25 cellular contexts compared by ENCODE assay signal in genomic region chr20:14992961-14993360, GRCh38.
DNase-seq lines count a peak whose midpoint lies in the region; ATAC-seq, FAIRE-seq and TF ChIP-seq lines count a peak whose summit lies in the region.
"Had no signal": no experiment of that assay in that cellular context is flagged by ENCODE, and none has a peak within 500 bp of the region (broad histone marks: within the 10 kb centered on the region; RNA-seq: fewer than 3 reads in every experiment).

No MANE protein-coding gene starts in this region.

- TF ChIP-seq CTCF in heart left ventricle (IDR thresholded peaks at IDR 0.05) = no peak

- no peaks in the 10 kb centered on the region for H3K27me3 ChIP-seq in heart left ventricle
- H3K27me3 ChIP-seq: body of pancreas, ovary, sigmoid colon, upper lobe of right lung had no signal

- WGBS in heart left ventricle, 4 donors = 52 to 69% (median 57%) methylated on average over 2 of the region's 2 CpGs

- DNase-seq in NCI-H2196 (lab: John Stamatoyannopoulos, UW; ENCODE audit: unreplicated experiment) (peak; percentile 41), NCI-H2196 treated with DMSO at 0.1 percent for 48 hours (lab: John Stamatoyannopoulos, UW; ENCODE audit: unreplicated experiment) (no peak), NCI-H69 (lab: John Stamatoyannopoulos, UW) (peak; percentile 96), skeletal muscle cell (ENCODE audit: low read depth) (peak; percentile 27), iPS-NIHi11 (ENCODE audit: low spot score) (no peak), heart left ventricle (no peak)
- DNase-seq: ACHN; activated CD4-positive, alpha-beta T cell treated with anti-CD3 and anti-CD28 coated beads, Interleukin-2, amount 50 U/mL, for 4 hours; activated T-cell treated with anti-CD3 and anti-CD28 coated beads, Interleukin-2, amount 50 U/mL, for 24 hours; body of pancreas; islet precursor cell; naive thymus-derived CD4-positive, alpha-beta T cell; NCI-H1092; NCI-H345; ovary; Right ventricle myocardium superior; sigmoid colon; stimulated activated CD4-positive, alpha-beta T cell treated with anti-CD3 and anti-CD28 coated beads, Interleukin-1b, Interleukin-23, amount 100 ng/mL, for 48 hours; stimulated activated naive CD8-positive, alpha-beta T cell treated with anti-CD3 and anti-CD28 coated beads, Interleukin-15, Interleukin-2, amounts not matched to agents 100 U/mL and 50 U/mL, for 24 hours; upper lobe of right lung had no signal

- no peak overlapping the region for H3K4me3 ChIP-seq in skeletal muscle cell (ENCODE audit: low read depth, low read length)
- no peak overlapping the region for H3K4me3 ChIP-seq in heart left ventricle
- H3K4me3 ChIP-seq: body of pancreas, coronary artery, lung, ovary, sigmoid colon, upper lobe of right lung had no signal

- ATAC-seq in heart left ventricle = no peak
- ATAC-seq in GM21360 (IDR thresholded peaks at IDR 0.05; ENCODE audit: unreplicated experiment) = no peak
- ATAC-seq: body of pancreas; naive thymus-derived CD4-positive, alpha-beta T cell; stimulated activated naive CD8-positive, alpha-beta T cell treated with anti-CD3 and anti-CD28 coated beads, Interleukin-15, Interleukin-2, amounts not matched to agents 100 U/mL and 50 U/mL, for 24 hours; upper lobe of right lung had no signal

- TF ChIP-seq POLR2A in heart left ventricle (IDR thresholded peaks at IDR 0.05) = no peak

- H3K4me1 ChIP-seq in heart left ventricle = no peaks in the 10 kb centered on the region
- H3K4me1 ChIP-seq: body of pancreas, sigmoid colon, upper lobe of right lung had no signal

- no peak overlapping the region for H3K27ac ChIP-seq in heart left ventricle
- H3K27ac ChIP-seq: body of pancreas, coronary artery, KMS-11, ovary, sigmoid colon, upper lobe of right lung had no signal

- FAIRE-seq in endometrium (lab: Jason Lieb, UNC) = peak; percentile 81

- no peaks in the 10 kb centered on the region for H3K36me3 ChIP-seq in heart left ventricle
- H3K36me3 ChIP-seq: ovary, sigmoid colon, upper lobe of right lung had no signal

- intact Hi-C loops in heart left ventricle (cut with DNase I) = loop anchor here in 1 of 10 donors (10.0 kb wide), 1 partner anchor 858 kb away; no protein-coding TSS in a partner anchor

- peaks cover 0 to 16% (median 0%) of the 10 kb centered on the region in 12 donors for H3K9me3 ChIP-seq in heart left ventricle
- H3K9me3 ChIP-seq: body of pancreas, sigmoid colon had no signal

Comparison
In these comparisons a context has a peak if more than half of its experiments do, and no peak if none do; other contexts are left out.
1. DNase-seq: peak in NCI-H2196 (single experiment), NCI-H69 (single experiment) and skeletal muscle cell (single experiment); none in NCI-H2196 treated with DMSO at 0.1 percent for 48 hours (single experiment), iPS-NIHi11 (single experiment) and heart left ventricle (0 of 5).